8 cellular contexts compared by ENCODE assay signal in the genomic region with DNA sequence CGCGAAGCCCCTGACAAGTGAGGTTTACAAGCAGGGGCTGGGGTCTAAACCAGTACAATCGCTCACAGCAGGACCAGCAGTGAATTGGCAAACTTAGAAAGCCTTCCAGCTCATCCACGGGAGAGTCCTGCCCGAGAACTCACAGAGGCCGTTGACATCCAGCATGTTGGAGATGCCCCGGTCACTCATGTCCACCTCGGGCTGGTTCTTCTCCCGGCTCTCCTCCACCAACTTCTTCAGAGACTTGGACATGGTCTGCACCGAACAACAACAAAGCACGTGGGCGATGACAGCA. TPM values are rescaled to one million over a fixed set of nuclear protein-coding genes. Genes with fewer than 3 reads are reported as not detected.
A peak's percentile ranks its signal among the peaks of the same experiment; 100 is the strongest.
DNase-seq lines count a peak whose midpoint lies in the region; ATAC-seq, FAIRE-seq and TF ChIP-seq lines count a peak whose summit lies in the region.

No MANE protein-coding gene starts in this region.

- H3K4me1 ChIP-seq in rectal smooth muscle tissue (ENCODE audit: control insufficient read depth, insufficient read depth, low read length) = peaks cover 4% of the 10 kb centered on the region

- no peaks in the 10 kb centered on the region for H3K27me3 Mint-ChIP-seq in T-cell

- no peak for FAIRE-seq in D721Med (lab: Jason Lieb, UNC)

- POLR2A ChIA-PET in T-cell (lab: Charles Lee) = interaction anchor here in 1 of 2 donors (0.6 to 1.5 kb wide), 7 partner anchors 18 to 612 kb away, joined by 3 to 9 read pairs (median 4); a partner anchor contains a TSS

- no peaks in the 10 kb centered on the region for H3K27me3 ChIP-seq in GM06990 (replicated peaks; ENCODE audit: control insufficient read depth, insufficient read depth, low read length)
- no peaks in the 10 kb centered on the region for H3K27me3 ChIP-seq in rectal smooth muscle tissue (ENCODE audit: control insufficient read depth, insufficient read depth, low read length)

- H3K36me3 ChIP-seq in GM06990 (ENCODE audit: control insufficient read depth, insufficient read depth, low read length) (peaks cover 1% of the 10 kb centered on the region; the same call in 1 of the 2 replicates), rectal smooth muscle tissue (ENCODE audit: control insufficient read depth, insufficient read depth, low read length) (no peaks in the 10 kb centered on the region)

- H3K4me3 ChIP-seq in GM06990 (replicated peaks; ENCODE audit: low read depth, low read length) (peak overlapping the region; percentile 81), fibroblast of villous mesenchyme (ENCODE audit: low read depth, low read length) (peak overlapping the region; percentile 95), rectal smooth muscle tissue (ENCODE audit: low read length) (peak overlapping the region; percentile 84)

- TF ChIP-seq CTCF in GM06990 (IDR thresholded peaks at IDR 0.05; ENCODE audit: insufficient read depth, low read length, poor library complexity, severe bottlenecking) (no peak), fibroblast of villous mesenchyme (IDR thresholded peaks at IDR 0.05; ENCODE audit: insufficient read depth, low read depth, low read length) (no peak), D721Med (IDR thresholded peaks at IDR 0.05; ENCODE audit: insufficient read depth, missing control alignments) (no peak)

- H3K9me3 Mint-ChIP-seq in T-cell = peaks cover 0 to 4% (median 2%) of the 10 kb centered on the region in 3 donors

- CTCF ChIA-PET in T-cell (lab: Charles Lee) = interaction anchor here in 1 of 2 donors (0.9 to 1.5 kb wide), 11 partner anchors 8 to 612 kb away, joined by 3 to 8 read pairs (median 4); a partner anchor contains a TSS

- peak overlapping the region; percentile 96 to 97 for H3K27ac Mint-ChIP-seq in T-cell

- DNase-seq in GM06990 (ENCODE audit: extremely low read depth, insufficient read length) (no peak), T-cell (no peak), fibroblast of villous mesenchyme (ENCODE audit: low read depth) (no peak), iPS-NIHi11 (ENCODE audit: low spot score) (no peak), D721Med (ENCODE audit: insufficient read length, low spot score) (no peak)
- no peak for DNase-seq in NK-92 treated with Interleukin-12 subunit alpha and Interleukin-12 subunit beta, amount 100 ng/mL, for 24 hours (lab: John Stamatoyannopoulos, UW)

- peak overlapping the region; percentile 85 for H3K27ac ChIP-seq in rectal smooth muscle tissue (ENCODE audit: low read depth, low read length)

- peak overlapping the region; percentile 93 to 97 (median 93) for H3K4me3 Mint-ChIP-seq in T-cell

- ATAC-seq in T-cell (replicated peaks in 1 of 4) (no peak), HG03571 (IDR thresholded peaks at IDR 0.05; ENCODE audit: unreplicated experiment) (no peak)

- H3K9ac ChIP-seq in rectal smooth muscle tissue (ENCODE audit: low read length) = peak overlapping the region; percentile 32

- H3K36me3 Mint-ChIP-seq in T-cell = peaks cover 21% of the 10 kb centered on the region

- H3K4me1 Mint-ChIP-seq in T-cell = peaks cover 43 to 55% (median 45%) of the 10 kb centered on the region in 3 donors

RNA-seq across cellular contexts. Expression of a gene that starts 0.4 kb away (rescaled TPM):
- 10 to 100 TPM; 49.5 to 60.4 (median 58.1) TPM for total RNA-seq in T-cell
- total RNA-seq in fibroblast of villous mesenchyme = 106 and 114 TPM in 2 replicates
